8 cellular contexts compared by ENCODE assay signal in genomic region chr12:67068773-67069450, GRCh38.
DNase-seq lines count a peak whose midpoint lies in the region; ATAC-seq and TF ChIP-seq lines count a peak whose summit lies in the region.

No MANE protein-coding gene starts in this region.

- POLR2A ChIA-PET in BJ (lab: Charles Lee) (no interaction called here), PC-3 (lab: Charles Lee; ENCODE audit: unreplicated experiment) (interaction anchor here (0.7 kb wide), 2 partner anchors 200 to 366 kb away, joined by 3 to 28 read pairs; no protein-coding TSS in a partner anchor)

- no peaks in the 10 kb centered on the region for H3F3A ChIP-seq in PC-3 (ENCODE audit: low read length, unreplicated experiment)

- DNase-seq in BJ (ENCODE audit: low read depth): no peak
- peak; percentile 11 for DNase-seq in GM19238 (ENCODE audit: insufficient read length, low spot score)
- DNase-seq in PC-3: peak; percentile 82
- DNase-seq in left ventricle myocardium superior: peak; percentile 49
- no peak for DNase-seq in gastrocnemius medialis
- DNase-seq in occipital lobe (lab: John Stamatoyannopoulos, UW): no peak

- no peaks in the 10 kb centered on the region; the same call in 1 of the 2 replicates for H3K27me3 ChIP-seq in BJ (ENCODE audit: control insufficient read depth, insufficient read depth, low read length)
- H3K27me3 ChIP-seq in PC-3 (ENCODE audit: low read length): no peaks in the 10 kb centered on the region
- peaks cover 0 to 8% (median 3%) of the 10 kb centered on the region in 3 donors for H3K27me3 ChIP-seq in gastrocnemius medialis

- H3K9me2 ChIP-seq in PC-3 (replicated peaks; ENCODE audit: low read length): no peaks in the 10 kb centered on the region

- peaks cover 2% of the 10 kb centered on the region for H3K36me3 Mint-ChIP-seq in activated naive CD4-positive, alpha-beta T cell treated with anti-CD3 and anti-CD28 coated beads, Interleukin-2, amount 50 U/mL, for 24 hours

- no peaks in the 10 kb centered on the region for H3K36me3 ChIP-seq in BJ (ENCODE audit: control insufficient read depth, insufficient read depth, low read length)
- no peaks in the 10 kb centered on the region for H3K36me3 ChIP-seq in PC-3 (ENCODE audit: low read depth, low read length)
- no peaks in the 10 kb centered on the region for H3K36me3 ChIP-seq in gastrocnemius medialis

- H3K79me2 ChIP-seq in PC-3 (ENCODE audit: low read length): peaks cover 12% of the 10 kb centered on the region

- intact Hi-C loops in PC-3 (cut with micrococcal nuclease) (loop anchor here (1.0 to 5.0 kb wide), 2 partner anchors 29 to 207 kb away; no protein-coding TSS in a partner anchor), left ventricle myocardium superior (cut with micrococcal nuclease) (no loop called here), gastrocnemius medialis (cut with DNase I; ENCODE audit: low total_unique reads) (no loop called here)

- H3K27me3 Mint-ChIP-seq in activated naive CD4-positive, alpha-beta T cell treated with anti-CD3 and anti-CD28 coated beads, Interleukin-2, amount 50 U/mL, for 24 hours: no peaks in the 10 kb centered on the region

- no peaks in the 10 kb centered on the region for H3K9me3 Mint-ChIP-seq in activated naive CD4-positive, alpha-beta T cell treated with anti-CD3 and anti-CD28 coated beads, Interleukin-2, amount 50 U/mL, for 24 hours

- H3K27ac Mint-ChIP-seq in activated naive CD4-positive, alpha-beta T cell treated with anti-CD3 and anti-CD28 coated beads, Interleukin-2, amount 50 U/mL, for 24 hours: peak overlapping the region; percentile 84

- ATAC-seq in HG03432 (IDR thresholded peaks at IDR 0.05; ENCODE audit: unreplicated experiment) (peak; percentile 78), PC-3 (peak; percentile 59), left ventricle myocardium superior (peak; percentile 54), gastrocnemius medialis (peak; percentile 78)

- in situ Hi-C loops in gastrocnemius medialis (cut with MboI; ENCODE audit: low sequenced_read_pairs in 4 of 4): no loop called here

- peak overlapping the region; percentile 98 for H3K4me2 ChIP-seq in PC-3 (ENCODE audit: low read length)

- CTCF ChIA-PET in BJ (lab: Yijun Ruan, JAX) (interaction anchor here (0.8 to 0.9 kb wide), 2 partner anchors 25 to 43 kb away, joined by 3 read pairs; no protein-coding TSS in a partner anchor), PC-3 (lab: Charles Lee) (interaction anchor here (0.6 to 1.2 kb wide), 5 partner anchors 22 to 370 kb away, joined by 4 to 13 read pairs (median 5); no protein-coding TSS in a partner anchor)

- no peaks in the 10 kb centered on the region for H3K9me3 ChIP-seq in PC-3 (ENCODE audit: low read length)
- no peaks in the 10 kb centered on the region for H3K9me3 ChIP-seq in gastrocnemius medialis

- H3K4me1 Mint-ChIP-seq in activated naive CD4-positive, alpha-beta T cell treated with anti-CD3 and anti-CD28 coated beads, Interleukin-2, amount 50 U/mL, for 24 hours: peaks cover 49% of the 10 kb centered on the region

- peak overlapping the region; percentile 56 for H3K4me3 ChIP-seq in BJ (ENCODE audit: low read depth, low read length)
- peak overlapping the region; percentile 79 for H3K4me3 ChIP-seq in PC-3 (ENCODE audit: low read length)
- peak overlapping the region; percentile 61 to 83 (median 68) for H3K4me3 ChIP-seq in gastrocnemius medialis

- peak overlapping the region; percentile 62 for H3K9ac ChIP-seq in PC-3 (ENCODE audit: low read length)

- peak overlapping the region; percentile 78 for H2AFZ ChIP-seq in PC-3 (ENCODE audit: low read length)

- peak overlapping the region; percentile 96 for H3K4me3 Mint-ChIP-seq in activated naive CD4-positive, alpha-beta T cell treated with anti-CD3 and anti-CD28 coated beads, Interleukin-2, amount 50 U/mL, for 24 hours

- H4K20me1 ChIP-seq in PC-3 (ENCODE audit: low read length): no peaks in the 10 kb centered on the region

- peak overlapping the region; percentile 56 for H3K27ac ChIP-seq in PC-3 (ENCODE audit: low read length)
- H3K27ac ChIP-seq in gastrocnemius medialis: peak overlapping the region in 2 of 4 donors; percentile 61 to 64

- BruUV-seq in PC-3 (replicated peaks; lab: Mats Ljungman, UMichigan): no TSS peak

- TF ChIP-seq POLR2A in gastrocnemius medialis (IDR thresholded peaks at IDR 0.05): no peak

- TF ChIP-seq CTCF in BJ (IDR thresholded peaks at IDR 0.05; ENCODE audit: insufficient read depth, low read depth, low read length) (no peak), PC-3 (conservative IDR thresholded peaks at IDR 0.05; ENCODE audit: low read depth, low read length) (no peak), gastrocnemius medialis (IDR thresholded peaks at IDR 0.05 in 4 of 5, conservative IDR thresholded peaks at IDR 0.05 in 1 of 5) (no peak)

- H3K4me1 ChIP-seq in PC-3 (ENCODE audit: insufficient read depth, low read length) (peaks cover 23% of the 10 kb centered on the region), gastrocnemius medialis (peaks cover 0 to 5% of the 10 kb centered on the region in 2 donors)

Comparison
In these comparisons a context has a peak if more than half of its experiments do, and no peak if none do; other contexts are left out.
1. DNase-seq: peak in GM19238 (single experiment), PC-3 (single experiment) and left ventricle myocardium superior (single experiment); none in BJ (single experiment), gastrocnemius medialis (0 of 2) and occipital lobe (single experiment).
2. Peak in every context shown above with its lines, with median percentiles within 50 percentile points of each other: H3K4me3 ChIP-seq and ATAC-seq.